Comparison of ENCODE assay signal across 32 cellular contexts in the genomic region with DNA sequence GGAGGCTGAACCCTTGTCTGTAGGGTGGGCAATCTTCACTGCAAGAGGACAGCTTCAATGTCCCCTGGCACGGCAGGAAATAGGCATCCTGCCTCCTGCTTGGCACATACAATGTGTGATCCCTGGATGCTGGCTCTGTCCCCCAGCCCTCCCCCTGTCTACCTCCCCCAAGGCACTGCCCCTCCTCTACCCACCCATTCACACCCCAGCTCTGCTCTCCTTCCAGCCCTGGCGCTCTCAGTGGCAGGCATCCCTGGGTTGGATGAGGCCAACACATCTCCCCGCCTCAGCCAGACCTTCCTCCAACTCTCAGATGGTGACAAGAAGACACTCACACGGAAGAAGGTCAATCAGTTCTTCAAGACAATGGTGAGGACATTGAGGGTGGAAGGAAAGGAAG. TPM values are rescaled to one million over a fixed set of nuclear protein-coding genes. Genes with fewer than 3 reads are reported as not detected.
"Had no signal": no experiment of that assay in that cellular context is flagged by ENCODE, and none has a peak within 500 bp of the region (broad histone marks: within the 10 kb centered on the region; RNA-seq: fewer than 3 reads in every experiment).

No MANE protein-coding gene starts in this region.

- H3K9me3 Mint-ChIP-seq: activated B cell treated with CpG ODN at 0.5 μM for 24 hours; activated CD4-positive, alpha-beta memory T cell treated with anti-CD3 and anti-CD28 coated beads, Interleukin-2, amount 10 ng/mL, durations not matched to agents 7 days and 5 days; activated CD4-positive, alpha-beta T cell treated with anti-CD3 and anti-CD28 coated beads, Interleukin-2, amount 10 ng/mL, durations not matched to agents 7 days and 5 days; activated naive CD4-positive, alpha-beta T cell treated with anti-CD3 and anti-CD28 coated beads for 36 hours; activated naive CD4-positive, alpha-beta T cell treated with anti-CD3 and anti-CD28 coated beads, Interleukin-2, amount 50 U/mL, for 24 hours; activated naive CD8-positive, alpha-beta T cell treated with anti-CD3 and anti-CD28 coated beads for 36 hours; activated naive CD8-positive, alpha-beta T cell treated with anti-CD3 and anti-CD28 coated beads, Interleukin-2, amount 50 U/mL, for 24 hours; activated T-cell treated with anti-CD3 and anti-CD28 coated beads, Interleukin-2, amount 50 U/mL, for 4 hours; activated T-helper 2 cell treated with anti-CD3 and anti-CD28 coated beads, Interferon-gamma antibody, Interleukin-2, Interleukin-4, amounts not matched to agents 10 μg/mL and 5 μg/mL and 100 μg/mL, durations not matched to agents 14 hours and 24 hours and 36 hours; dendritic cell treated with granulocyte-macrophage colony-stimulating factor and Interleukin-4, amounts not matched to agents 40 ng/mL and 50 ng/mL, for 4 days had no signal

- ATAC-seq: activated CD4-positive, CD25-positive, alpha-beta regulatory T cell treated with anti-CD3 and anti-CD28 coated beads, Interleukin-2, amount 50 U/mL, for 24 hours; activated naive CD8-positive, alpha-beta T cell treated with anti-CD3 and anti-CD28 coated beads, Interleukin-2, amount 50 U/mL, for 24 hours; activated T-cell treated with anti-CD3 and anti-CD28 coated beads, Interleukin-2, amount 50 U/mL, for 4 hours; body of pancreas; foreskin keratinocyte; gastrocnemius medialis; heart left ventricle had no signal

- H3K4me1 Mint-ChIP-seq: activated B cell treated with CpG ODN at 0.5 μM for 24 hours; activated CD4-positive, alpha-beta memory T cell treated with anti-CD3 and anti-CD28 coated beads, Interleukin-2, amount 10 ng/mL, durations not matched to agents 7 days and 5 days; activated CD4-positive, alpha-beta T cell treated with anti-CD3 and anti-CD28 coated beads, Interleukin-2, amount 10 ng/mL, durations not matched to agents 7 days and 5 days; activated naive CD4-positive, alpha-beta T cell treated with anti-CD3 and anti-CD28 coated beads, Interleukin-2, amount 50 U/mL, for 24 hours had no signal

- H3K4me3 Mint-ChIP-seq: activated B cell treated with CpG ODN at 0.5 μM for 24 hours; activated CD4-positive, alpha-beta memory T cell treated with anti-CD3 and anti-CD28 coated beads, Interleukin-2, amount 10 ng/mL, durations not matched to agents 7 days and 5 days; activated CD4-positive, alpha-beta T cell treated with anti-CD3 and anti-CD28 coated beads, Interleukin-2, amount 10 ng/mL, durations not matched to agents 7 days and 5 days; activated naive CD4-positive, alpha-beta T cell treated with anti-CD3 and anti-CD28 coated beads for 36 hours; activated naive CD4-positive, alpha-beta T cell treated with anti-CD3 and anti-CD28 coated beads, Interleukin-2, amount 50 U/mL, for 24 hours; activated naive CD8-positive, alpha-beta T cell treated with anti-CD3 and anti-CD28 coated beads for 36 hours; activated naive CD8-positive, alpha-beta T cell treated with anti-CD3 and anti-CD28 coated beads, Interleukin-2, amount 50 U/mL, for 24 hours; activated T-cell treated with anti-CD3 and anti-CD28 coated beads, Interleukin-2, amount 50 U/mL, for 4 hours; dendritic cell treated with granulocyte-macrophage colony-stimulating factor and Interleukin-4, amounts not matched to agents 40 ng/mL and 50 ng/mL, for 4 days had no signal

- H3K27me3 Mint-ChIP-seq: activated B cell treated with CpG ODN at 0.5 μM for 24 hours; activated CD4-positive, alpha-beta memory T cell treated with anti-CD3 and anti-CD28 coated beads, Interleukin-2, amount 10 ng/mL, durations not matched to agents 7 days and 5 days; activated CD4-positive, alpha-beta T cell treated with anti-CD3 and anti-CD28 coated beads, Interleukin-2, amount 10 ng/mL, durations not matched to agents 7 days and 5 days; activated naive CD4-positive, alpha-beta T cell treated with anti-CD3 and anti-CD28 coated beads, Interleukin-2, amount 50 U/mL, for 24 hours; activated naive CD8-positive, alpha-beta T cell treated with anti-CD3 and anti-CD28 coated beads for 36 hours; activated naive CD8-positive, alpha-beta T cell treated with anti-CD3 and anti-CD28 coated beads, Interleukin-2, amount 50 U/mL, for 24 hours; dendritic cell treated with granulocyte-macrophage colony-stimulating factor and Interleukin-4, amounts not matched to agents 40 ng/mL and 50 ng/mL, for 4 days had no signal

- H3K4me3 ChIP-seq: adrenal gland, body of pancreas, colonic mucosa, dorsolateral prefrontal cortex, esophagus muscularis mucosa, gastrocnemius medialis, heart left ventricle had no signal

- H3K27ac Mint-ChIP-seq: activated B cell treated with CpG ODN at 0.5 μM for 24 hours; activated CD4-positive, alpha-beta memory T cell treated with anti-CD3 and anti-CD28 coated beads, Interleukin-2, amount 10 ng/mL, durations not matched to agents 7 days and 5 days; activated CD4-positive, alpha-beta T cell treated with anti-CD3 and anti-CD28 coated beads, Interleukin-2, amount 10 ng/mL, durations not matched to agents 7 days and 5 days; activated naive CD4-positive, alpha-beta T cell treated with anti-CD3 and anti-CD28 coated beads for 36 hours; activated naive CD4-positive, alpha-beta T cell treated with anti-CD3 and anti-CD28 coated beads, Interleukin-2, amount 50 U/mL, for 24 hours; activated naive CD8-positive, alpha-beta T cell treated with anti-CD3 and anti-CD28 coated beads for 36 hours; activated naive CD8-positive, alpha-beta T cell treated with anti-CD3 and anti-CD28 coated beads, Interleukin-2, amount 50 U/mL, for 24 hours; activated T-helper 2 cell treated with anti-CD3 and anti-CD28 coated beads, Interferon-gamma antibody, Interleukin-2, Interleukin-4, amounts not matched to agents 10 μg/mL and 5 μg/mL and 100 μg/mL, durations not matched to agents 14 hours and 24 hours and 36 hours; dendritic cell treated with granulocyte-macrophage colony-stimulating factor and Interleukin-4, amounts not matched to agents 40 ng/mL and 50 ng/mL, for 4 days had no signal

- H3K27ac ChIP-seq: adrenal gland, body of pancreas, colonic mucosa, dorsolateral prefrontal cortex, esophagus muscularis mucosa, foreskin keratinocyte, gastrocnemius medialis, heart left ventricle, WERI-Rb-1 had no signal

- DNase-seq: activated B cell treated with CpG ODN at 0.5 μM for 24 hours; activated CD4-positive, alpha-beta memory T cell treated with anti-CD3 and anti-CD28 coated beads, Interleukin-2, amount 10 ng/mL, durations not matched to agents 7 days and 5 days; activated CD4-positive, alpha-beta T cell treated with anti-CD3 and anti-CD28 coated beads, Interleukin-2, amount 10 ng/mL, durations not matched to agents 7 days and 5 days; activated CD4-positive, alpha-beta T cell treated with anti-CD3 and anti-CD28 coated beads, Interleukin-2, amount 50 U/mL, for 4 hours; activated effector memory CD4-positive, alpha-beta T cell treated with anti-CD3 and anti-CD28 coated beads, Interleukin-2, amount 50 U/mL, for 16 hours; activated naive CD4-positive, alpha-beta T cell treated with anti-CD3 and anti-CD28 coated beads for 36 hours; activated naive CD8-positive, alpha-beta T cell treated with anti-CD3 and anti-CD28 coated beads for 36 hours; activated naive CD8-positive, alpha-beta T cell treated with anti-CD3 and anti-CD28 coated beads, Interleukin-2, amount 50 U/mL, for 24 hours; activated T-cell treated with anti-CD3 and anti-CD28 coated beads, Interleukin-2, amount 50 U/mL, for 4 hours; adrenal gland; amygdala; aorta; body of pancreas; central memory CD4-positive, alpha-beta T cell; cerebellar nuclear complex; colonic mucosa; dorsolateral prefrontal cortex; effector memory CD4-positive, alpha-beta T cell; erythroblast; foreskin keratinocyte; gastrocnemius medialis; glutamatergic neuron; heart left ventricle; T-helper 9 cell; WERI-Rb-1 had no signal

RNA-seq across cellular contexts. Expression of a gene that starts 24.1 kb away (rescaled TPM):
- total RNA-seq: activated B cell treated with CpG ODN at 0.5 μM for 24 hours; activated CD4-positive, alpha-beta memory T cell treated with anti-CD3 and anti-CD28 coated beads, Interleukin-2, amount 10 ng/mL, durations not matched to agents 7 days and 5 days; activated CD4-positive, alpha-beta T cell treated with anti-CD3 and anti-CD28 coated beads, Interleukin-2, amount 10 ng/mL, durations not matched to agents 7 days and 5 days; activated naive CD4-positive, alpha-beta T cell treated with anti-CD3 and anti-CD28 coated beads for 36 hours; activated naive CD8-positive, alpha-beta T cell treated with anti-CD3 and anti-CD28 coated beads for 36 hours; activated T-cell treated with anti-CD3 and anti-CD28 coated beads, Interleukin-2, amount 50 U/mL, for 4 hours; activated T-helper 2 cell treated with anti-CD3 and anti-CD28 coated beads, Interferon-gamma antibody, Interleukin-2, Interleukin-4, amounts not matched to agents 10 μg/mL and 5 μg/mL and 100 μg/mL, durations not matched to agents 14 hours and 24 hours and 36 hours; adrenal gland; aorta; body of pancreas; dorsolateral prefrontal cortex; esophagus muscularis mucosa; foreskin keratinocyte; gastrocnemius medialis; heart left ventricle; T-helper 1 cell treated with Interleukin-12 subunit alpha and Interleukin-12 subunit beta and Interleukin-4 antibody, amounts not matched to agents 30 ng/mL and 1 ng/mL, for 36 hours; T-helper 2 cell treated with Interferon-gamma antibody and Interleukin-4, amounts not matched to agents 100 ng/mL and 5 ng/mL, for 36 hours had no signal
